13 cellular contexts compared by ENCODE assay signal in the genomic region with DNA sequence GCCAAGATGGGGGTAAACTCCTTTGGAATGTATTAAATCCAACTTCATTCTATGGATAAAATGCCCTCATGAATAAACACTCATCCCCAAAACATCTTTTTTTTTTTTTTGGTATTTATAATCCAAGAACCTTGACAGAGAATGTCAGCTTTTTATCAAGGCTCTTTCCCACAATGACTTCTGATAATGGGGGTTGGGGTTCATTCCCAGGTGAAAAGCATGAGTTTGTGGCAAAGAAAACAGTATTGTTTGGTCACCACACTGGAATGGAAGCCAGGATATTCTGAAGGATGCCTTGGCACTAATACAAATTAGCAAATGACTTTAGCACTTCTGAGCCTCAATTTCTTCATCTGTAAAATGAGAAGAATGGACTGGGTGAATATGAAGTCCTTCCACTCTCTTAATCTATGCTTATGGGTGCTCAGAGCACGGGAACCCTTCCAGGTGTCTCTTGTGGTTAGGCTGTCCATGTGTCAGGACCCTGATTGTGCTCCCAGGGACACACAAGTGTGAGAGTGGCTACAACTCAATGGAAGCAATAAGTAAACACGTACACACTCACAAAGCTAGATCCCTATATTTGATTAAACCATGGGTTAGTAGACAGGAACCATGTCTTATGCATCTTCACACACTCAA. TPM values are rescaled to one million over a fixed set of nuclear protein-coding genes. Genes with fewer than 3 reads are reported as not detected.
A peak's percentile ranks its signal among the peaks of the same experiment; 100 is the strongest.
DNase-seq lines count a peak whose midpoint lies in the region; ATAC-seq and TF ChIP-seq lines count a peak whose summit lies in the region.
"Had no signal": no experiment of that assay in that cellular context is flagged by ENCODE, and none has a peak within 500 bp of the region (broad histone marks: within the 10 kb centered on the region; RNA-seq: fewer than 3 reads in every experiment).

No MANE protein-coding gene starts in this region.

- no peak for DNase-seq in activated T-cell treated with anti-CD3 and anti-CD28 coated beads, Interleukin-2, amount 50 U/mL, for 24 hours
- no peak for DNase-seq in activated T-cell treated with anti-CD3 and anti-CD28 coated beads, Interleukin-2, amount 50 U/mL, for 48 hours
- no peak for DNase-seq in activated CD4-positive, alpha-beta memory T cell treated with anti-CD3 and anti-CD28 coated beads, Interleukin-2, amount 10 ng/mL, durations not matched to agents 7 days and 5 days
- DNase-seq in immature natural killer cell (no peak), left ventricle myocardium superior (no peak), psoas muscle (no peak), GM23248 (no peak)
- DNase-seq in stimulated activated naive CD8-positive, alpha-beta T cell treated with anti-CD3 and anti-CD28 coated beads, Interleukin-15, amount 100 ng/mL, for 72 hours: no peak
- DNase-seq: DMS79 treated with DMSO at 0.1 percent for 48 hours, NCI-H1048 had no signal

- no peak overlapping the region for H3K27ac ChIP-seq in psoas muscle
- H3K27ac ChIP-seq in GM23248: no peak overlapping the region
- H3K27ac ChIP-seq: SK-N-MC, WERI-Rb-1 had no signal

- H3K4me2 ChIP-seq in GM23248 (ENCODE audit: unreplicated experiment): no peak overlapping the region

- intact Hi-C loops in left ventricle myocardium superior (cut with micrococcal nuclease) (no loop called here), psoas muscle (cut with DNase I) (no loop called here)

- POLR2A ChIA-PET in activated CD4-positive, alpha-beta memory T cell treated with anti-CD3 and anti-CD28 coated beads, Interleukin-2, amount 10 ng/mL, durations not matched to agents 7 days and 5 days (lab: Charles Lee): interaction anchor here (1.0 to 4.5 kb wide), 17 partner anchors 9 to 139 kb away, joined by 3 to 44 read pairs (median 7); partner anchors contain the start of genes PIGB, PIGBOS1 and RSL24D1

- CTCF ChIA-PET in activated CD4-positive, alpha-beta memory T cell treated with anti-CD3 and anti-CD28 coated beads, Interleukin-2, amount 10 ng/mL, durations not matched to agents 7 days and 5 days (lab: Charles Lee): interaction anchor here (0.6 to 2.6 kb wide), 9 partner anchors 9 to 72 kb away, joined by 3 to 13 read pairs (median 4); partner anchors contain the start of gene RSL24D1

- H3K36me3 ChIP-seq in psoas muscle (ENCODE audit: insufficient read depth in 1 of 2, low read depth in 1 of 2) (no peaks in the 10 kb centered on the region), GM23248 (ENCODE audit: low read depth) (no peaks in the 10 kb centered on the region)
- H3K36me3 ChIP-seq: tibial nerve, WERI-Rb-1 had no signal

- no peaks in the 10 kb centered on the region for H3K4me1 ChIP-seq in psoas muscle
- peaks cover 8% of the 10 kb centered on the region; the same call in 1 of the 2 replicates for H3K4me1 ChIP-seq in GM23248 (ENCODE audit: insufficient read depth)
- H3K4me1 ChIP-seq: tibial nerve had no signal

- 83 to 94% (median 88%) methylated on average over 2 of the region's 2 CpGs for WGBS in psoas muscle, 3 donors
- 87 to 93% methylated on average over 2 of the region's 2 CpGs for WGBS in GM23248 (ENCODE audit: low coverage in 1 of 2, low lambda C conversion rate in 2 of 2, missing lambda C conversion rate in 2 of 2), 2 experiments

- H3K9me3 Mint-ChIP-seq in activated T-cell treated with anti-CD3 and anti-CD28 coated beads, Interleukin-2, amount 50 U/mL, for 24 hours: peaks cover 2% of the 10 kb centered on the region
- H3K9me3 Mint-ChIP-seq in activated CD4-positive, alpha-beta memory T cell treated with anti-CD3 and anti-CD28 coated beads, Interleukin-2, amount 10 ng/mL, durations not matched to agents 7 days and 5 days: no peaks in the 10 kb centered on the region
- no peaks in the 10 kb centered on the region for H3K9me3 Mint-ChIP-seq in immature natural killer cell
- peaks cover 0 to 5% of the 10 kb centered on the region in 2 donors for H3K9me3 Mint-ChIP-seq in stimulated activated naive CD8-positive, alpha-beta T cell treated with anti-CD3 and anti-CD28 coated beads, Interleukin-15, amount 100 ng/mL, for 72 hours

- no peaks in the 10 kb centered on the region for H4K20me1 ChIP-seq in GM23248 (ENCODE audit: insufficient read depth)

- no peak for TF ChIP-seq CTCF in psoas muscle (IDR thresholded peaks at IDR 0.05)

- ATAC-seq in stimulated activated naive CD8-positive, alpha-beta T cell treated with anti-CD3 and anti-CD28 coated beads, Interleukin-15, amount 100 ng/mL, for 72 hours: no peak
- ATAC-seq in left ventricle myocardium superior: no peak
- no peak for ATAC-seq in psoas muscle

- no peaks in the 10 kb centered on the region for H3F3A ChIP-seq in GM23248 (ENCODE audit: insufficient read depth)

- in situ Hi-C loops in GM23248 (cut with MboI): no loop called here

- H3K27ac Mint-ChIP-seq in activated T-cell treated with anti-CD3 and anti-CD28 coated beads, Interleukin-2, amount 50 U/mL, for 24 hours: peak overlapping the region; percentile 90
- H3K27ac Mint-ChIP-seq in activated CD4-positive, alpha-beta memory T cell treated with anti-CD3 and anti-CD28 coated beads, Interleukin-2, amount 10 ng/mL, durations not matched to agents 7 days and 5 days: peak overlapping the region; percentile 95
- peak overlapping the region; percentile 95 to 99 (median 98) for H3K27ac Mint-ChIP-seq in immature natural killer cell
- H3K27ac Mint-ChIP-seq in stimulated activated naive CD8-positive, alpha-beta T cell treated with anti-CD3 and anti-CD28 coated beads, Interleukin-15, amount 100 ng/mL, for 72 hours: peak overlapping the region; percentile 82 to 95

- H2AFZ ChIP-seq in GM23248: no peak overlapping the region

- peaks cover 82% of the 10 kb centered on the region for H3K4me1 Mint-ChIP-seq in activated T-cell treated with anti-CD3 and anti-CD28 coated beads, Interleukin-2, amount 50 U/mL, for 24 hours (ENCODE audit: low read depth)
- H3K4me1 Mint-ChIP-seq in activated CD4-positive, alpha-beta memory T cell treated with anti-CD3 and anti-CD28 coated beads, Interleukin-2, amount 10 ng/mL, durations not matched to agents 7 days and 5 days: peaks cover 75% of the 10 kb centered on the region
- peaks cover 81 to 92% of the 10 kb centered on the region in 2 donors for H3K4me1 Mint-ChIP-seq in immature natural killer cell
- H3K4me1 Mint-ChIP-seq in stimulated activated naive CD8-positive, alpha-beta T cell treated with anti-CD3 and anti-CD28 coated beads, Interleukin-15, amount 100 ng/mL, for 72 hours: peaks cover 80% of the 10 kb centered on the region

- H3K4me3 ChIP-seq in psoas muscle (no peak overlapping the region), GM23248 (no peak overlapping the region)
- H3K4me3 ChIP-seq: SK-N-MC, tibial nerve had no signal

- peaks cover 9% of the 10 kb centered on the region; the same call in 1 of the 2 replicates for H3K79me2 ChIP-seq in GM23248 (ENCODE audit: insufficient read depth)

- H3K9ac ChIP-seq in GM23248: no peak overlapping the region

- H3K9me3 ChIP-seq in psoas muscle (no peaks in the 10 kb centered on the region), GM23248 (ENCODE audit: low read depth) (no peaks in the 10 kb centered on the region)
- H3K9me3 ChIP-seq: tibial nerve had no signal

- no peaks in the 10 kb centered on the region for H3K9me2 ChIP-seq in GM23248 (ENCODE audit: insufficient read depth)

- H3K27me3 ChIP-seq in psoas muscle (ENCODE audit: insufficient read depth in 3 of 3, low read length in 2 of 3): no peaks in the 10 kb centered on the region
- H3K27me3 ChIP-seq in GM23248 (replicated peaks; ENCODE audit: insufficient read depth): no peaks in the 10 kb centered on the region
- H3K27me3 ChIP-seq: tibial nerve had no signal

- H3K36me3 Mint-ChIP-seq in activated T-cell treated with anti-CD3 and anti-CD28 coated beads, Interleukin-2, amount 50 U/mL, for 24 hours (ENCODE audit: low read depth): peaks cover 91% of the 10 kb centered on the region
- peaks cover 75% of the 10 kb centered on the region for H3K36me3 Mint-ChIP-seq in activated CD4-positive, alpha-beta memory T cell treated with anti-CD3 and anti-CD28 coated beads, Interleukin-2, amount 10 ng/mL, durations not matched to agents 7 days and 5 days (ENCODE audit: low read depth)
- H3K36me3 Mint-ChIP-seq in immature natural killer cell: peaks cover 5 to 18% (median 12%) of the 10 kb centered on the region in 3 donors

- no peaks in the 10 kb centered on the region for H3K27me3 Mint-ChIP-seq in activated T-cell treated with anti-CD3 and anti-CD28 coated beads, Interleukin-2, amount 50 U/mL, for 24 hours
- no peaks in the 10 kb centered on the region for H3K27me3 Mint-ChIP-seq in activated CD4-positive, alpha-beta memory T cell treated with anti-CD3 and anti-CD28 coated beads, Interleukin-2, amount 10 ng/mL, durations not matched to agents 7 days and 5 days
- H3K27me3 Mint-ChIP-seq in immature natural killer cell (ENCODE audit: low read depth in 3 of 3): peaks cover 0 to 6% (median 2%) of the 10 kb centered on the region in 3 donors
- no peaks in the 10 kb centered on the region for H3K27me3 Mint-ChIP-seq in stimulated activated naive CD8-positive, alpha-beta T cell treated with anti-CD3 and anti-CD28 coated beads, Interleukin-15, amount 100 ng/mL, for 72 hours

- H3K4me3 Mint-ChIP-seq in activated T-cell treated with anti-CD3 and anti-CD28 coated beads, Interleukin-2, amount 50 U/mL, for 24 hours: peak overlapping the region; percentile 55
- peak overlapping the region; percentile 60 for H3K4me3 Mint-ChIP-seq in activated CD4-positive, alpha-beta memory T cell treated with anti-CD3 and anti-CD28 coated beads, Interleukin-2, amount 10 ng/mL, durations not matched to agents 7 days and 5 days
- H3K4me3 Mint-ChIP-seq in immature natural killer cell: peak overlapping the region; percentile 71 to 88 (median 82)
- peak overlapping the region; percentile 75 to 80 for H3K4me3 Mint-ChIP-seq in stimulated activated naive CD8-positive, alpha-beta T cell treated with anti-CD3 and anti-CD28 coated beads, Interleukin-15, amount 100 ng/mL, for 72 hours

RNA-seq across cellular contexts. Expression of gene RAB27A, which starts 21.4 kb away (rescaled TPM):
- 10 to 100 TPM; 99.0 to 99.9 TPM for total RNA-seq in activated CD4-positive, alpha-beta memory T cell treated with anti-CD3 and anti-CD28 coated beads, Interleukin-2, amount 10 ng/mL, durations not matched to agents 7 days and 5 days
- polyA plus RNA-seq in immature natural killer cell: 100 to 1,000 TPM in 2 of 3 donors, 10 to 100 TPM in 1; 99.6 to 157 (median 150) TPM
- total RNA-seq in left ventricle myocardium superior: 5.7 TPM
- 1 to 10 TPM; 2.1 to 4.0 (median 2.6) TPM for total RNA-seq in psoas muscle
- 1 to 10 TPM; 1.2 to 5.4 (median 1.7) TPM for polyA plus RNA-seq in psoas muscle
- total RNA-seq in GM23248 (2014; rRNA removed; shearing (Covaris generic)): 5.4 and 9.5 TPM in 2 replicates
- polyA plus RNA-seq in GM23248 (2016; fragmentation: Nextera tagmentation; extraction: Ambion mirVana): 9.0 and 9.1 TPM in 2 replicates

RNA-seq across cellular contexts. Expression of gene PIGBOS1, which starts 50.7 kb away (rescaled TPM):
- total RNA-seq in activated CD4-positive, alpha-beta memory T cell treated with anti-CD3 and anti-CD28 coated beads, Interleukin-2, amount 10 ng/mL, durations not matched to agents 7 days and 5 days: 10 to 100 TPM; 14.7 to 14.9 TPM
- polyA plus RNA-seq in immature natural killer cell (10 to 100 TPM; 26.2 to 46.7 (median 34.9) TPM), psoas muscle (10 to 100 TPM; 10.7 to 21.3 (median 21.3) TPM), GM23248 (2016; fragmentation: Nextera tagmentation; extraction: Ambion mirVana) (14.5 and 16.8 TPM in 2 replicates)
- total RNA-seq in left ventricle myocardium superior (6.3 TPM), psoas muscle (1 to 10 TPM; 3.5 to 7.6 (median 6.1) TPM)
- 13.4 and 30.2 TPM in 2 replicates for total RNA-seq in GM23248 (2014; rRNA removed; shearing (Covaris generic))

RNA-seq across cellular contexts. Expression of gene PIGB, which starts 50.8 kb away (rescaled TPM):
- total RNA-seq in activated CD4-positive, alpha-beta memory T cell treated with anti-CD3 and anti-CD28 coated beads, Interleukin-2, amount 10 ng/mL, durations not matched to agents 7 days and 5 days: 10 to 100 TPM; 28.9 to 29.3 TPM
- polyA plus RNA-seq in immature natural killer cell (10 to 100 TPM in 2 of 3 donors, 1 to 10 TPM in 1; 5.9 to 28.4 (median 19.7) TPM), psoas muscle (1 to 10 TPM in 2 of 3 donors, under 1 TPM in 1; 0.57 to 1.9 (median 1.6) TPM), GM23248 (2016; fragmentation: Nextera tagmentation; extraction: Ambion mirVana) (17.2 and 18.3 TPM in 2 replicates)
- total RNA-seq in left ventricle myocardium superior (4.2 TPM), psoas muscle (1 to 10 TPM; 1.0 to 1.8 (median 1.2) TPM)
- total RNA-seq in GM23248 (2014; rRNA removed; shearing (Covaris generic)): 10.4 and 10.6 TPM in 2 replicates
